In the genomic region with DNA sequence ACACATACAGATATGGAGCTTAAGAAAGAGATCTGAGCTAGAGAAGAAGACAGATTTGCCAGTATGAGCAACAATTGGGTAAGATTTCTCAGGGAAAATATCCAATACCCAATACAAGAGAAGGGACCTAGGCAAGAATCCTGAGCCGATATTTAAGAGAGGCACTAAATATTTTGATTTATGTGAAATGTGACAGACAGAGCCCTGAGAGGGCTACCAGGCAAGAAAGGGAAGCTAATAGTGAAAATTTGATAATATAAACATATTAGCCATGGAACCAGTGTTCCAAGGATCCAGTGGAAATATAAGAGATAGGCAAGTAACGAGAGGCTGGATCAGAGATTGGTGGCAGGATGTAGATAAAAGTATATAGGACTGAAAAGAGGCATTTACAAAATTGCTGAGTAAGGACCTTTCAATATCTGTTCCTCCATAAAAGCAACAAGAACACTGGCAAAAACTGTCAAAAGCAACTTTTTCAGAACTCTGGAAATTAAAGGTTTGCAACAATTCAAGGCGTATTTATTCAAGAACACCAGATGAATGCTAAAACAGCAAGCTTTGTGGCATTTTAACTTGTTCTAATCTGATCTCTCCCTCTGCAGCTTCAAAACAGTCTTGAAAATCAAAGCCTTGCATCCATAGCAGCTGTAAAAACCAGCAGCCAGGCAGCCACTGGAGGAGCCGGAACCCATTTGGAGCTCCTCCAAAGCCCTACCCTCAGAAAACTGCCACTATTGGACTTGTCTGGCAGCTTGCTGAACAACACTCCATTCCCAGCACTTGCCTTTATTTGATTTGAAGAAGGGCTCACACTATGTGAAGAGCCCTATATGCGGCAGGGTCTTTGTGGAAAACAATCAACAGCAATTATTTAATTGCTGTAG, we compare ENCODE assay signal across 12 cellular contexts. TPM values are rescaled to one million over a fixed set of nuclear protein-coding genes. Genes with fewer than 3 reads are reported as not detected.
DNase-seq lines count a peak whose midpoint lies in the region; ATAC-seq and TF ChIP-seq lines count a peak whose summit lies in the region.
"Had no signal": no experiment of that assay in that cellular context is flagged by ENCODE, and none has a peak within 500 bp of the region (broad histone marks: within the 10 kb centered on the region; RNA-seq: fewer than 3 reads in every experiment).

No MANE protein-coding gene starts in this region.

- H3K4me3 ChIP-seq in brain microvascular endothelial cell (ENCODE audit: low read depth, low read length) (no peak overlapping the region), mesendoderm (ENCODE audit: low read length) (no peak overlapping the region)
- H3K4me3 ChIP-seq: Peyer's patch, uterus had no signal

- H3K27ac ChIP-seq in brain microvascular endothelial cell (no peak overlapping the region), mesendoderm (ENCODE audit: low read depth, low read length) (no peak overlapping the region)

- no peaks in the 10 kb centered on the region for H3K36me3 ChIP-seq in brain microvascular endothelial cell (replicated peaks)
- H3K36me3 ChIP-seq in mesendoderm (ENCODE audit: control insufficient read depth, insufficient read depth, low read length) = no peaks in the 10 kb centered on the region
- H3K36me3 ChIP-seq: Peyer's patch, uterus had no signal

- in situ Hi-C loops in brain microvascular endothelial cell (cut with HindIII; ENCODE audit: low pct_ligation_motif_present, low sequenced_read_pairs) = no loop called here

- H3K18ac ChIP-seq in mesendoderm (ENCODE audit: low read length) = peak overlapping the region; percentile 60

- H3K4ac ChIP-seq in mesendoderm (ENCODE audit: low read depth, low read length) = no peak overlapping the region

- no peak overlapping the region for H3K4me2 ChIP-seq in mesendoderm (ENCODE audit: low read length)

- no peaks in the 10 kb centered on the region for H3K4me1 ChIP-seq in mesendoderm (ENCODE audit: control insufficient read depth, low read depth, low read length)
- H3K4me1 ChIP-seq: uterus had no signal

- no peak for TF ChIP-seq CTCF in brain microvascular endothelial cell (IDR thresholded peaks at IDR 0.05; ENCODE audit: low read depth, low read length, missing control alignments)

- no peak overlapping the region for H2AK5ac ChIP-seq in mesendoderm (ENCODE audit: low read length)

- H4K8ac ChIP-seq in mesendoderm (ENCODE audit: low read depth, low read length) = no peak overlapping the region

- H2BK15ac ChIP-seq in mesendoderm (replicated peaks; ENCODE audit: low read depth) = no peak overlapping the region

- DNase-seq in AG20443 (ENCODE audit: low spot score) (peak; percentile 24), NCI-H1092 treated with DMSO at 0.1 percent for 48 hours (lab: John Stamatoyannopoulos, UW) (peak; percentile 78), brain microvascular endothelial cell (peak; percentile 31), mesendoderm (no peak)
- DNase-seq: activated naive CD8-positive, alpha-beta T cell treated with anti-CD3 and anti-CD28 coated beads, Interleukin-2, amount 10 ng/mL, durations not matched to agents 7 days and 5 days; naive thymus-derived CD4-positive, alpha-beta T cell; Peyer's patch; uterus had no signal

- no peaks in the 10 kb centered on the region for H3K79me1 ChIP-seq in mesendoderm (ENCODE audit: low read length)

- no peak overlapping the region for H4K5ac ChIP-seq in mesendoderm (ENCODE audit: low read length)

- no CpG with 5 or more reads among the region's 5 CpGs for WGBS in mesendoderm (ENCODE audit: extremely low coverage, insufficient coverage, low lambda C conversion rate)

- H3K9ac ChIP-seq in mesendoderm (ENCODE audit: low read length) = no peak overlapping the region

- ATAC-seq in GM18502 (IDR thresholded peaks at IDR 0.05; ENCODE audit: poor library complexity, unreplicated experiment) (no peak), HG03095 (IDR thresholded peaks at IDR 0.05; ENCODE audit: unreplicated experiment) (no peak), HG03108 (IDR thresholded peaks at IDR 0.05; ENCODE audit: unreplicated experiment) (no peak), HG02938 (IDR thresholded peaks at IDR 0.05; ENCODE audit: unreplicated experiment) (no peak)
- ATAC-seq: naive thymus-derived CD4-positive, alpha-beta T cell had no signal

- H2BK5ac ChIP-seq in mesendoderm (ENCODE audit: low read length) = no peak overlapping the region

- H3K23ac ChIP-seq in mesendoderm (ENCODE audit: low read length) = no peak overlapping the region

- H3K56ac ChIP-seq in mesendoderm (ENCODE audit: low read length) = no peak overlapping the region

- H3K79me2 ChIP-seq in mesendoderm (ENCODE audit: control insufficient read depth, insufficient read depth, low read length) = no peaks in the 10 kb centered on the region

- H3K27me3 ChIP-seq in brain microvascular endothelial cell (replicated peaks) (no peaks in the 10 kb centered on the region), mesendoderm (ENCODE audit: insufficient read depth, low read length, poor library complexity) (no peaks in the 10 kb centered on the region)
- H3K27me3 ChIP-seq: Peyer's patch, uterus had no signal

- H2BK120ac ChIP-seq in mesendoderm (ENCODE audit: low read depth, low read length) = no peak overlapping the region

RNA-seq across cellular contexts. Expression of a gene that starts 58.8 kb away (rescaled TPM):
- polyA plus RNA-seq in mesendoderm (2013, experiment 1 of 2) = 3.5 TPM
- polyA plus RNA-seq in mesendoderm (2013, experiment 2 of 2) = 2.2 TPM
